In the genomic region with DNA sequence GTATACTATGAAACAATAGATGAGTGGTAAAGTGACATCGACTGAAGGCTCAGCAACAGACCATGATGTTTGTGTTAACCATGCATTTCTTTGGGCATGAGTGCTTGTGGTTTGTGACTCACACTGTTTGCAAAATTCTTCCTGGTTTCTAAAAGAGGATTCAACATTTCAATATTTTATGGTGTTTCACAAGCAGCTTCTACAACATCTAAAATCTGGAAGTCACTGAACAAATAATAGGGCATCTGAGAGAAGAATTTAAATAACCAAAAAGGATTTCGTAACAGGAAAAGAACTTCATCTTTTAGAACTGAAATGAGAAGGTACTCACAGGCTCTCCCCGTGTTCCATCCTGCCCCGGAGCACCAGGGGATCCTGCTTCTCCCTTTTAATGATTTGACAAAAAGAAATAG, we compare ENCODE assay signal across 10 cellular contexts.
A peak's percentile ranks its signal among the peaks of the same experiment; 100 is the strongest.
DNase-seq lines count a peak whose midpoint lies in the region; ATAC-seq and FAIRE-seq lines count a peak whose summit lies in the region.
"Had no signal": no experiment of that assay in that cellular context is flagged by ENCODE, and none has a peak within 500 bp of the region (broad histone marks: within the 10 kb centered on the region; RNA-seq: fewer than 3 reads in every experiment).

No MANE protein-coding gene starts in this region.

- intact Hi-C loops in Right ventricle myocardium inferior (cut with DNase I), result no loop called here

- peak; percentile 100 for DNase-seq in AML-193 (lab: John Stamatoyannopoulos, UW)
- DNase-seq in HTR-8/SVneo (ENCODE audit: insufficient read length, low spot score), result peak; percentile 51
- peak; percentile 44 for DNase-seq in T1000 (lab: John Stamatoyannopoulos, UW)
- DNase-seq in iris pigment epithelial cell (ENCODE audit: low read depth), result peak; percentile 97
- DNase-seq in DMS 273 treated with DMSO at 0.1 percent for 48 hours (lab: John Stamatoyannopoulos, UW), result no peak
- no peak for DNase-seq in GOT3 (lab: John Stamatoyannopoulos, UW)
- DNase-seq in KG1 (lab: John Stamatoyannopoulos, UW), result no peak
- no peak for DNase-seq in Right ventricle myocardium inferior (ENCODE audit: missing footprints)
- DNase-seq: activated naive CD8-positive, alpha-beta T cell treated with anti-CD3 and anti-CD28 coated beads for 36 hours; NCI-H1092 had no signal

- no peak for ATAC-seq in Right ventricle myocardium inferior

- FAIRE-seq in HTR-8/SVneo (lab: Jason Lieb, UNC), result peak; percentile 65

Comparison
In these comparisons a context has a peak if more than half of its experiments do, and no peak if none do; other contexts are left out.
1. DNase-seq: peak in AML-193 (2 of 2), HTR-8/SVneo (single experiment), T1000 (single experiment) and iris pigment epithelial cell (single experiment); none in DMS 273 treated with DMSO at 0.1 percent for 48 hours (single experiment), GOT3 (single experiment), KG1 (single experiment) and Right ventricle myocardium inferior (single experiment).